ENCODE assay signal across 10 cellular contexts in the genomic region with DNA sequence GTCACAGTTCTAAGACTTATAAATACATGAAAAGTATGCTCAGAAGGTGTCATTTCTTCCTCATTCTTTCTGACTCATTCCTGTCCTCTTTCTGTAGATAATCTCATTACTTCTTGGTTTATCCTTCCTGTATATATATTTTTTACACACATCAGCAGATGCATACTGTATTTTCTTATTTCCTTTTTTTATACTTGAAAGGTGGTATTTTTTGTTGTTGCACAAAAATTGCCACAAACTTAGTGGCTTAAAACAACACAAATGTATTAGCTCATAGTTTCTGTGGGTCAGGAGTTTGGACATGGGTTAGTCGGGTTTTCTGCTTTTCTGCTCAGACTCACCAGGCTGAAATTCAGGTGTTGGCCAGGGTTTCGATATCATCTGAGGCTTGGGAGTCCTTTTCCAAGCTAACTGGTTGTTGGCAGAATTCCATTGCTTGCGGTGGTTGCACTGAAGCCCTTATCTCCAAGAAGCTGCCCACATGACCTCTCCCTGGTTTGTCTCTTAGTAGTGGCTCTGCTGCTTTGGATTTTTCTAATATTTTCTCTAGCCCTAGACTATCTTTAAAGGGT.
A peak's percentile ranks its signal among the peaks of the same experiment; 100 is the strongest.
DNase-seq lines count a peak whose midpoint lies in the region; ATAC-seq and TF ChIP-seq lines count a peak whose summit lies in the region.
"Had no signal": no experiment of that assay in that cellular context is flagged by ENCODE, and none has a peak within 500 bp of the region (broad histone marks: within the 10 kb centered on the region; RNA-seq: fewer than 3 reads in every experiment).

No MANE protein-coding gene starts in this region.

- peak overlapping the region; percentile 13; the same call in 1 of the 2 replicates for H3K4me3 ChIP-seq in PC-3 (ENCODE audit: low read length)
- H3K4me3 ChIP-seq: skin epidermis had no signal

- H3K27me3 ChIP-seq in PC-3 (ENCODE audit: low read length), result no peaks in the 10 kb centered on the region

- peaks cover 13 to 44% of the 10 kb centered on the region in 2 donors for H3K27me3 Mint-ChIP-seq in natural killer cell treated with Interleukin-12 subunit alpha and Interleukin-12 subunit beta and Interleukin-15 and Interleukin-18, amount 100 ng/mL, for 72 hours

- peak overlapping the region; percentile 53 for H3K27ac ChIP-seq in PC-3 (ENCODE audit: low read length)

- TF ChIP-seq CTCF in PC-3 (conservative IDR thresholded peaks at IDR 0.05; ENCODE audit: low read depth, low read length), result no peak

- no peak overlapping the region for H3K9ac ChIP-seq in PC-3 (ENCODE audit: low read length)

- H3K36me3 ChIP-seq in PC-3 (ENCODE audit: low read depth, low read length), result no peaks in the 10 kb centered on the region

- H3K4me2 ChIP-seq in PC-3 (ENCODE audit: low read length), result peak overlapping the region; percentile 64

- no peaks in the 10 kb centered on the region for H3K4me1 Mint-ChIP-seq in natural killer cell treated with Interleukin-12 subunit alpha and Interleukin-12 subunit beta and Interleukin-15 and Interleukin-18, amount 100 ng/mL, for 72 hours (ENCODE audit: low read depth in 2 of 2)

- no peaks in the 10 kb centered on the region for H3K9me3 Mint-ChIP-seq in natural killer cell treated with Interleukin-12 subunit alpha and Interleukin-12 subunit beta and Interleukin-15 and Interleukin-18, amount 100 ng/mL, for 72 hours

- in situ Hi-C loops in G401 (cut with HindIII; ENCODE audit: low sequenced_read_pairs), result no loop called here

- ATAC-seq in HG02610 (IDR thresholded peaks at IDR 0.05; ENCODE audit: unreplicated experiment) (peak; percentile 78), PC-3 (peak; percentile 81)
- ATAC-seq in natural killer cell treated with Interleukin-12 subunit alpha and Interleukin-12 subunit beta and Interleukin-15 and Interleukin-18, amount 100 ng/mL, for 72 hours, result no peak

- CTCF ChIA-PET in PC-3 (lab: Charles Lee), result interaction anchor here (0.6 kb wide), 1 partner anchor 109 kb away, joined by 6 read pairs; no protein-coding TSS in a partner anchor

- no peaks in the 10 kb centered on the region for H3F3A ChIP-seq in PC-3 (ENCODE audit: low read length, unreplicated experiment)

- H2AFZ ChIP-seq in PC-3 (ENCODE audit: low read length), result no peak overlapping the region

- no peak overlapping the region for H3K27ac Mint-ChIP-seq in natural killer cell treated with Interleukin-12 subunit alpha and Interleukin-12 subunit beta and Interleukin-15 and Interleukin-18, amount 100 ng/mL, for 72 hours

- peaks cover 55% of the 10 kb centered on the region; the same call in 1 of the 2 replicates for H3K79me2 ChIP-seq in PC-3 (ENCODE audit: low read length)

- no peaks in the 10 kb centered on the region for H3K36me3 Mint-ChIP-seq in natural killer cell treated with Interleukin-12 subunit alpha and Interleukin-12 subunit beta and Interleukin-15 and Interleukin-18, amount 100 ng/mL, for 72 hours

- H3K9me2 ChIP-seq in PC-3 (replicated peaks; ENCODE audit: low read length), result no peaks in the 10 kb centered on the region

- no peaks in the 10 kb centered on the region for H3K9me3 ChIP-seq in PC-3 (ENCODE audit: low read length)

- no TSS peak for BruUV-seq in PC-3 (replicated peaks; lab: Mats Ljungman, UMichigan)

- peaks cover 18% of the 10 kb centered on the region for H3K4me1 ChIP-seq in PC-3 (ENCODE audit: insufficient read depth, low read length)

- no peaks in the 10 kb centered on the region for H4K20me1 ChIP-seq in PC-3 (ENCODE audit: low read length)

- no peak overlapping the region for H3K4me3 Mint-ChIP-seq in natural killer cell treated with Interleukin-12 subunit alpha and Interleukin-12 subunit beta and Interleukin-15 and Interleukin-18, amount 100 ng/mL, for 72 hours

- intact Hi-C loops in PC-3 (cut with micrococcal nuclease), result no loop called here

- peak; percentile 88 for DNase-seq in G401 (ENCODE audit: low spot score)
- peak; percentile 71 for DNase-seq in PC-3
- DNase-seq in kidney glomerular epithelial cell (lab: John Stamatoyannopoulos, UW), result peak; percentile 78
- DNase-seq in occipital lobe (lab: John Stamatoyannopoulos, UW), result no peak
- no peak for DNase-seq in natural killer cell treated with Interleukin-12 subunit alpha and Interleukin-12 subunit beta and Interleukin-15 and Interleukin-18, amount 100 ng/mL, for 72 hours (ENCODE audit: low spot score)
- no peak for DNase-seq in HuH-7.5 (ENCODE audit: low spot score)
- no peak for DNase-seq in activated T-cell treated with anti-CD3 and anti-CD28 coated beads, Interleukin-2, amount 50 U/mL, for 48 hours
- DNase-seq: NK-92 treated with Interleukin-12 subunit alpha and Interleukin-12 subunit beta, amount 100 ng/mL, for 24 hours had no signal

- POLR2A ChIA-PET in PC-3 (lab: Charles Lee; ENCODE audit: unreplicated experiment), result interaction anchor here (0.6 kb wide), 1 partner anchor 51 kb away, joined by 3 read pairs; no protein-coding TSS in a partner anchor

Comparison
In these comparisons a context has a peak if more than half of its experiments do, and no peak if none do; other contexts are left out.
1. DNase-seq: peak in G401 (single experiment), PC-3 (single experiment) and kidney glomerular epithelial cell (single experiment); none in occipital lobe (single experiment), natural killer cell treated with Interleukin-12 subunit alpha and Interleukin-12 subunit beta and Interleukin-15 and Interleukin-18, amount 100 ng/mL, for 72 hours (single experiment), HuH-7.5 (single experiment) and activated T-cell treated with anti-CD3 and anti-CD28 coated beads, Interleukin-2, amount 50 U/mL, for 48 hours (0 of 2).
2. ATAC-seq: peak in HG02610 (single experiment) and PC-3 (single experiment); none in natural killer cell treated with Interleukin-12 subunit alpha and Interleukin-12 subunit beta and Interleukin-15 and Interleukin-18, amount 100 ng/mL, for 72 hours (0 of 2).